22 cellular contexts compared by ENCODE assay signal in the genomic region with DNA sequence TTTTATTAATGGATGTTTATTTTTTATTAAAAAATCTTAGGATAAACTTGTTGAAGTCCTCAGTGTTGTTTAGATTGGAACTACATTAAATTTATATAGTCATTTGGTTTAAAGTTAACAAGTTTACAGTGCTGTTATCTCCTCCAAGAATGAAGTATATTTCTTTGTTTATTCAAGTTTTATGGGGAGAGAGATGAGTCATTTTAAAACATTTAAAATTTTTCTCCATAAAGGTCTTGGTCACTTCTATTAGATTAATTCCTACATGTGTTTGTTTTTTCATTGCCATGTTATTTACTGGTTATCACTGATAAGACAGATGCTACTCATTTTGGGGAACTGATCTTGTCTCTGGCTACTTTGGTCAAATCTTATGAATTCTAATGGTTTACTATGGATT.
"Had no signal": no experiment of that assay in that cellular context is flagged by ENCODE, and none has a peak within 500 bp of the region (broad histone marks: within the 10 kb centered on the region; RNA-seq: fewer than 3 reads in every experiment).

No MANE protein-coding gene starts in this region.

- DNase-seq: activated CD4-positive, alpha-beta memory T cell treated with anti-CD3 and anti-CD28 coated beads, Interleukin-2, amount 10 ng/mL, durations not matched to agents 7 days and 5 days; activated CD4-positive, alpha-beta T cell treated with anti-CD3 and anti-CD28 coated beads for 48 hours; activated CD4-positive, CD25-positive, alpha-beta regulatory T cell; activated CD8-positive, alpha-beta memory T cell treated with anti-CD3 and anti-CD28 coated beads, Interleukin-2, amount 10 ng/mL, durations not matched to agents 7 days and 5 days; activated naive CD4-positive, alpha-beta T cell treated with Interleukin-2 at 50 U/mL for 16 hours; activated naive CD8-positive, alpha-beta T cell treated with anti-CD3 and anti-CD28 coated beads, Interleukin-2, amount 10 ng/mL, durations not matched to agents 7 days and 5 days; body of pancreas; caudate nucleus; dorsolateral prefrontal cortex; heart left ventricle; kidney glomerular epithelial cell; left ventricle myocardium inferior; mammary epithelial cell; mucosa of descending colon; naive B cell; stimulated activated CD4-positive, alpha-beta T cell treated with anti-CD3 and anti-CD28 coated beads, Interleukin-2, amount 100 ng/mL, for 24 hours; stimulated activated naive CD8-positive, alpha-beta T cell treated with anti-CD3 and anti-CD28 coated beads, Interleukin-15, Interleukin-2, amounts not matched to agents 100 U/mL and 50 U/mL, for 24 hours; substantia nigra; tibial artery had no signal

- H3K4me1 ChIP-seq: body of pancreas, gastroesophageal sphincter, heart left ventricle, left ventricle myocardium inferior, prostate gland, right atrium auricular region, tibial artery had no signal

- H3K27me3 ChIP-seq: body of pancreas, dorsolateral prefrontal cortex, gastroesophageal sphincter, heart left ventricle, right atrium auricular region, tibial artery had no signal

- H3K27ac ChIP-seq: body of pancreas, dorsolateral prefrontal cortex, gastroesophageal sphincter, heart left ventricle, left ventricle myocardium inferior, prostate gland, right atrium auricular region, tibial artery had no signal

- H3K4me3 ChIP-seq: body of pancreas, dorsolateral prefrontal cortex, gastroesophageal sphincter, heart left ventricle, left ventricle myocardium inferior, mucosa of descending colon, prostate gland, right atrium auricular region, tibial artery had no signal

- H3K36me3 ChIP-seq: gastroesophageal sphincter, heart left ventricle, left ventricle myocardium inferior, prostate gland, right atrium auricular region, tibial artery had no signal

- H3K9me3 ChIP-seq: body of pancreas, gastroesophageal sphincter, heart left ventricle, left ventricle myocardium inferior, mucosa of descending colon, prostate gland, right atrium auricular region, tibial artery had no signal

- ATAC-seq: activated CD8-positive, alpha-beta memory T cell treated with anti-CD3 and anti-CD28 coated beads, Interleukin-2, amount 10 ng/mL, durations not matched to agents 7 days and 5 days; body of pancreas; gastroesophageal sphincter; heart left ventricle; mucosa of descending colon; stimulated activated naive CD8-positive, alpha-beta T cell treated with anti-CD3 and anti-CD28 coated beads, Interleukin-15, Interleukin-2, amounts not matched to agents 100 U/mL and 50 U/mL, for 24 hours had no signal
